1 cellular context compared by ENCODE assay signal in the genomic region with DNA sequence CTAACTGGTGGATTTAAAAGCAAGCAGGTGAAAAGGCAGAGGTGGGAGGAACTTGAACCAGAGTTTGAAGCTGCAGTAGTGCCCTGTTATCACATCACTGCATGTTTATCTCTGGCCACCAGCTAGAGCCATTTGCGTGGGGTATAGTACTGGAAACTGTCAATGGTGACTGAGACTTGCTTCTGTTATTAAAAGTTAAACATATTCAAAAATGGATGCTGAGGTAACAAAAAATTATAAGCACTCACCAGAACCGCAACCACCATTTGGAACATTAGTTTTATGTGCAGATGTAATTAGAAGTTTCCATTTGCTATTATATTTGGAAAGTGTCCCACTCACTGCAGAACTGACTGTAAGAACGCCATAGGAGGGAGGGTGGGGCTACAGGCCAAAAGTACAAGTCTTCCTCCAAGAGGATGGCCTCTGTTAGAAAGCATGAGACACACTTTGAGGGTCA.
TF ChIP-seq lines count a peak whose summit lies in the region.

No MANE protein-coding gene starts in this region.

TF ChIP-seq in K562, 482 proteins besides CTCF, POLR2A, EP300 and RAD21 (continued from another document and continues in another):
- TF ChIP-seq, protein P1, sequence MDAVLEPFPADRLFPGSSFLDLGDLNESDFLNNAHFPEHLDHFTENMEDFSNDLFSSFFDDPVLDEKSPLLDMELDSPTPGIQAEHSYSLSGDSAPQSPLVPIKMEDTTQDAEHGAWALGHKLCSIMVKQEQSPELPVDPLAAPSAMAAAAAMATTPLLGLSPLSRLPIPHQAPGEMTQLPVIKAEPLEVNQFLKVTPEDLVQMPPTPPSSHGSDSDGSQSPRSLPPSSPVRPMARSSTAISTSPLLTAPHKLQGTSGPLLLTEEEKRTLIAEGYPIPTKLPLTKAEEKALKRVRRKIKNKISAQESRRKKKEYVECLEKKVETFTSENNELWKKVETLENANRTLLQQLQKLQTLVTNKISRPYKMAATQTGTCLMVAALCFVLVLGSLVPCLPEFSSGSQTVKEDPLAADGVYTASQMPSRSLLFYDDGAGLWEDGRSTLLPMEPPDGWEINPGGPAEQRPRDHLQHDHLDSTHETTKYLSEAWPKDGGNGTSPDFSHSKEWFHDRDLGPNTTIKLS (IDR thresholded peaks at IDR 0.05; ENCODE audit: borderline replicate concordance, low read depth) = no peak
- TF ChIP-seq ETV5 (CRISPR knock-in tag; IDR thresholded peaks at IDR 0.05; ENCODE audit: low read depth) (no peak), CHD4 (IDR thresholded peaks at IDR 0.05; ENCODE audit: insufficient read depth, insufficient replicate concordance, low read depth, low read length, poor library complexity, severe bottlenecking) (no peak), NR3C1 (CRISPR knock-in tag; IDR thresholded peaks at IDR 0.05) (no peak), EP400 (IDR thresholded peaks at IDR 0.05) (peak; percentile 59), FUS (optimal IDR thresholded peaks at IDR 0.05; ENCODE audit: low read depth, low read length) (no peak), PPARD (CRISPR knock-in tag; IDR thresholded peaks at IDR 0.05) (no peak), BDP1 (IDR thresholded peaks at IDR 0.05; ENCODE audit: insufficient read depth, insufficient read length) (no peak), PTRF (tag; IDR thresholded peaks at IDR 0.05) (no peak), ZNF184 (CRISPR knock-in tag; IDR thresholded peaks at IDR 0.05) (no peak), POLR3A (IDR thresholded peaks at IDR 0.05; ENCODE audit: borderline replicate concordance, extremely low read depth, insufficient read depth, insufficient read length) (no peak), ZBTB17 (CRISPR knock-in tag; IDR thresholded peaks at IDR 0.05) (no peak), PHTF2 (CRISPR knock-in tag; IDR thresholded peaks at IDR 0.05) (no peak), ELF4 (CRISPR knock-in tag; IDR thresholded peaks at IDR 0.05) (no peak), ZSCAN29 (IDR thresholded peaks at IDR 0.05) (no peak), MEIS2 (IDR thresholded peaks at IDR 0.05; ENCODE audit: partially characterized antibody) (peak; percentile 82), MYNN (IDR thresholded peaks at IDR 0.05) (peak; percentile 51; the same call in 1 of the 2 replicates), MYNN (CRISPR knock-in tag; IDR thresholded peaks at IDR 0.05) (no peak), SMAD4 (CRISPR knock-in tag; conservative IDR thresholded peaks at IDR 0.05) (no peak), ZFX (CRISPR knock-in tag; IDR thresholded peaks at IDR 0.05) (no peak), CTBP1 (IDR thresholded peaks at IDR 0.05; ENCODE audit: borderline replicate concordance) (peak; percentile 49; the same call in 1 of the 2 replicates), STAT5B (CRISPR knock-in tag; IDR thresholded peaks at IDR 0.05) (no peak), RNF2 (IDR thresholded peaks at IDR 0.05) (peak; percentile 93; the same call in 1 of the 2 replicates), KLF1 (tag; IDR thresholded peaks at IDR 0.05) (no peak), TEAD4 (IDR thresholded peaks at IDR 0.05; ENCODE audit: low read length) (peak; percentile 96), TEAD4 (CRISPR knock-in tag; IDR thresholded peaks at IDR 0.05; ENCODE audit: borderline replicate concordance) (no peak), CBFA2T3 (IDR thresholded peaks at IDR 0.05) (peak; percentile 97), FOXP1 (CRISPR knock-in tag; IDR thresholded peaks at IDR 0.05) (0 out of 2 replicates have a peak, but pooled peaks have one; percentile 47), RFX7 (CRISPR knock-in tag; IDR thresholded peaks at IDR 0.05) (no peak), ZNF232 (CRISPR knock-in tag; IDR thresholded peaks at IDR 0.05) (no peak), HSF4 (CRISPR knock-in tag; IDR thresholded peaks at IDR 0.05; ENCODE audit: borderline replicate concordance) (no peak), LCOR (CRISPR knock-in tag; IDR thresholded peaks at IDR 0.05) (peak; percentile 68), ZNF507 (tag; conservative IDR thresholded peaks at IDR 0.05) (no peak), ZNF589 (CRISPR knock-in tag; IDR thresholded peaks at IDR 0.05; ENCODE audit: low read depth) (0 out of 2 replicates have a peak, but pooled peaks have one; percentile 0), ZNF696 (CRISPR knock-in tag; conservative IDR thresholded peaks at IDR 0.05) (no peak), HEY1 (CRISPR knock-in tag; IDR thresholded peaks at IDR 0.05; ENCODE audit: borderline replicate concordance) (no peak), NR2C1 (IDR thresholded peaks at IDR 0.05) (0 out of 2 replicates have a peak, but pooled peaks have one; percentile 14), NR2C1 (tag; IDR thresholded peaks at IDR 0.05) (no peak; the same call in none of the 2 replicates), BRF1 (IDR thresholded peaks at IDR 0.05; ENCODE audit: borderline replicate concordance, extremely low read depth, insufficient read length) (no peak), SMARCC2 (IDR thresholded peaks at IDR 0.05; ENCODE audit: low read depth) (peak; percentile 82), POLR2AphosphoS5 (IDR thresholded peaks at IDR 0.05; ENCODE audit: control insufficient read depth, insufficient read depth, low read depth, low read length) (peak; percentile 95), PCBP1 (IDR thresholded peaks at IDR 0.05; ENCODE audit: low read depth, low read length, poor library complexity, severe bottlenecking) (no peak)
- TF ChIP-seq, protein P2, sequence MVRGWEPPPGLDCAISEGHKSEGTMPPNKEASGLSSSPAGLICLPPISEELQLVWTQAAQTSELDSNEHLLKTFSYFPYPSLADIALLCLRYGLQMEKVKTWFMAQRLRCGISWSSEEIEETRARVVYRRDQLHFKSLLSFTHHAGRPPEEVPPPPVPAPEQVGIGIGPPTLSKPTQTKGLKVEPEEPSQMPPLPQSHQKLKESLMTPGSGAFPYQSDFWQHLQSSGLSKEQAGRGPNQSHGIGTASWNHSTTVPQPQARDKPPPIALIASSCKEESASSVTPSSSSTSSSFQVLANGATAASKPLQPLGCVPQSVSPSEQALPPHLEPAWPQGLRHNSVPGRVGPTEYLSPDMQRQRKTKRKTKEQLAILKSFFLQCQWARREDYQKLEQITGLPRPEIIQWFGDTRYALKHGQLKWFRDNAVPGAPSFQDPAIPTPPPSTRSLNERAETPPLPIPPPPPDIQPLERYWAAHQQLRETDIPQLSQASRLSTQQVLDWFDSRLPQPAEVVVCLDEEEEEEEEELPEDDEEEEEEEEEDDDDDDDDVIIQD (CRISPR knock-in tag; IDR thresholded peaks at IDR 0.05) = no peak
- TF ChIP-seq, protein P3, sequence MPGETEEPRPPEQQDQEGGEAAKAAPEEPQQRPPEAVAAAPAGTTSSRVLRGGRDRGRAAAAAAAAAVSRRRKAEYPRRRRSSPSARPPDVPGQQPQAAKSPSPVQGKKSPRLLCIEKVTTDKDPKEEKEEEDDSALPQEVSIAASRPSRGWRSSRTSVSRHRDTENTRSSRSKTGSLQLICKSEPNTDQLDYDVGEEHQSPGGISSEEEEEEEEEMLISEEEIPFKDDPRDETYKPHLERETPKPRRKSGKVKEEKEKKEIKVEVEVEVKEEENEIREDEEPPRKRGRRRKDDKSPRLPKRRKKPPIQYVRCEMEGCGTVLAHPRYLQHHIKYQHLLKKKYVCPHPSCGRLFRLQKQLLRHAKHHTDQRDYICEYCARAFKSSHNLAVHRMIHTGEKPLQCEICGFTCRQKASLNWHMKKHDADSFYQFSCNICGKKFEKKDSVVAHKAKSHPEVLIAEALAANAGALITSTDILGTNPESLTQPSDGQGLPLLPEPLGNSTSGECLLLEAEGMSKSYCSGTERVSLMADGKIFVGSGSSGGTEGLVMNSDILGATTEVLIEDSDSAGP (CRISPR knock-in tag; IDR thresholded peaks at IDR 0.05) = no peak
- TF ChIP-seq, protein P4, sequence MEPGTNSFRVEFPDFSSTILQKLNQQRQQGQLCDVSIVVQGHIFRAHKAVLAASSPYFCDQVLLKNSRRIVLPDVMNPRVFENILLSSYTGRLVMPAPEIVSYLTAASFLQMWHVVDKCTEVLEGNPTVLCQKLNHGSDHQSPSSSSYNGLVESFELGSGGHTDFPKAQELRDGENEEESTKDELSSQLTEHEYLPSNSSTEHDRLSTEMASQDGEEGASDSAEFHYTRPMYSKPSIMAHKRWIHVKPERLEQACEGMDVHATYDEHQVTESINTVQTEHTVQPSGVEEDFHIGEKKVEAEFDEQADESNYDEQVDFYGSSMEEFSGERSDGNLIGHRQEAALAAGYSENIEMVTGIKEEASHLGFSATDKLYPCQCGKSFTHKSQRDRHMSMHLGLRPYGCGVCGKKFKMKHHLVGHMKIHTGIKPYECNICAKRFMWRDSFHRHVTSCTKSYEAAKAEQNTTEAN (CRISPR knock-in tag; IDR thresholded peaks at IDR 0.05) = no peak
- TF ChIP-seq, protein P5, sequence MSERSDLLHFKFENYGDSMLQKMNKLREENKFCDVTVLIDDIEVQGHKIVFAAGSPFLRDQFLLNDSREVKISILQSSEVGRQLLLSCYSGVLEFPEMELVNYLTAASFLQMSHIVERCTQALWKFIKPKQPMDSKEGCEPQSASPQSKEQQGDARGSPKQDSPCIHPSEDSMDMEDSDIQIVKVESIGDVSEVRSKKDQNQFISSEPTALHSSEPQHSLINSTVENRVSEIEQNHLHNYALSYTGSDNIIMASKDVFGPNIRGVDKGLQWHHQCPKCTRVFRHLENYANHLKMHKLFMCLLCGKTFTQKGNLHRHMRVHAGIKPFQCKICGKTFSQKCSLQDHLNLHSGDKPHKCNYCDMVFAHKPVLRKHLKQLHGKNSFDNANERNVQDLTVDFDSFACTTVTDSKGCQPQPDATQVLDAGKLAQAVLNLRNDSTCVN (CRISPR knock-in tag; IDR thresholded peaks at IDR 0.05) = no peak
- TF ChIP-seq, protein P6, sequence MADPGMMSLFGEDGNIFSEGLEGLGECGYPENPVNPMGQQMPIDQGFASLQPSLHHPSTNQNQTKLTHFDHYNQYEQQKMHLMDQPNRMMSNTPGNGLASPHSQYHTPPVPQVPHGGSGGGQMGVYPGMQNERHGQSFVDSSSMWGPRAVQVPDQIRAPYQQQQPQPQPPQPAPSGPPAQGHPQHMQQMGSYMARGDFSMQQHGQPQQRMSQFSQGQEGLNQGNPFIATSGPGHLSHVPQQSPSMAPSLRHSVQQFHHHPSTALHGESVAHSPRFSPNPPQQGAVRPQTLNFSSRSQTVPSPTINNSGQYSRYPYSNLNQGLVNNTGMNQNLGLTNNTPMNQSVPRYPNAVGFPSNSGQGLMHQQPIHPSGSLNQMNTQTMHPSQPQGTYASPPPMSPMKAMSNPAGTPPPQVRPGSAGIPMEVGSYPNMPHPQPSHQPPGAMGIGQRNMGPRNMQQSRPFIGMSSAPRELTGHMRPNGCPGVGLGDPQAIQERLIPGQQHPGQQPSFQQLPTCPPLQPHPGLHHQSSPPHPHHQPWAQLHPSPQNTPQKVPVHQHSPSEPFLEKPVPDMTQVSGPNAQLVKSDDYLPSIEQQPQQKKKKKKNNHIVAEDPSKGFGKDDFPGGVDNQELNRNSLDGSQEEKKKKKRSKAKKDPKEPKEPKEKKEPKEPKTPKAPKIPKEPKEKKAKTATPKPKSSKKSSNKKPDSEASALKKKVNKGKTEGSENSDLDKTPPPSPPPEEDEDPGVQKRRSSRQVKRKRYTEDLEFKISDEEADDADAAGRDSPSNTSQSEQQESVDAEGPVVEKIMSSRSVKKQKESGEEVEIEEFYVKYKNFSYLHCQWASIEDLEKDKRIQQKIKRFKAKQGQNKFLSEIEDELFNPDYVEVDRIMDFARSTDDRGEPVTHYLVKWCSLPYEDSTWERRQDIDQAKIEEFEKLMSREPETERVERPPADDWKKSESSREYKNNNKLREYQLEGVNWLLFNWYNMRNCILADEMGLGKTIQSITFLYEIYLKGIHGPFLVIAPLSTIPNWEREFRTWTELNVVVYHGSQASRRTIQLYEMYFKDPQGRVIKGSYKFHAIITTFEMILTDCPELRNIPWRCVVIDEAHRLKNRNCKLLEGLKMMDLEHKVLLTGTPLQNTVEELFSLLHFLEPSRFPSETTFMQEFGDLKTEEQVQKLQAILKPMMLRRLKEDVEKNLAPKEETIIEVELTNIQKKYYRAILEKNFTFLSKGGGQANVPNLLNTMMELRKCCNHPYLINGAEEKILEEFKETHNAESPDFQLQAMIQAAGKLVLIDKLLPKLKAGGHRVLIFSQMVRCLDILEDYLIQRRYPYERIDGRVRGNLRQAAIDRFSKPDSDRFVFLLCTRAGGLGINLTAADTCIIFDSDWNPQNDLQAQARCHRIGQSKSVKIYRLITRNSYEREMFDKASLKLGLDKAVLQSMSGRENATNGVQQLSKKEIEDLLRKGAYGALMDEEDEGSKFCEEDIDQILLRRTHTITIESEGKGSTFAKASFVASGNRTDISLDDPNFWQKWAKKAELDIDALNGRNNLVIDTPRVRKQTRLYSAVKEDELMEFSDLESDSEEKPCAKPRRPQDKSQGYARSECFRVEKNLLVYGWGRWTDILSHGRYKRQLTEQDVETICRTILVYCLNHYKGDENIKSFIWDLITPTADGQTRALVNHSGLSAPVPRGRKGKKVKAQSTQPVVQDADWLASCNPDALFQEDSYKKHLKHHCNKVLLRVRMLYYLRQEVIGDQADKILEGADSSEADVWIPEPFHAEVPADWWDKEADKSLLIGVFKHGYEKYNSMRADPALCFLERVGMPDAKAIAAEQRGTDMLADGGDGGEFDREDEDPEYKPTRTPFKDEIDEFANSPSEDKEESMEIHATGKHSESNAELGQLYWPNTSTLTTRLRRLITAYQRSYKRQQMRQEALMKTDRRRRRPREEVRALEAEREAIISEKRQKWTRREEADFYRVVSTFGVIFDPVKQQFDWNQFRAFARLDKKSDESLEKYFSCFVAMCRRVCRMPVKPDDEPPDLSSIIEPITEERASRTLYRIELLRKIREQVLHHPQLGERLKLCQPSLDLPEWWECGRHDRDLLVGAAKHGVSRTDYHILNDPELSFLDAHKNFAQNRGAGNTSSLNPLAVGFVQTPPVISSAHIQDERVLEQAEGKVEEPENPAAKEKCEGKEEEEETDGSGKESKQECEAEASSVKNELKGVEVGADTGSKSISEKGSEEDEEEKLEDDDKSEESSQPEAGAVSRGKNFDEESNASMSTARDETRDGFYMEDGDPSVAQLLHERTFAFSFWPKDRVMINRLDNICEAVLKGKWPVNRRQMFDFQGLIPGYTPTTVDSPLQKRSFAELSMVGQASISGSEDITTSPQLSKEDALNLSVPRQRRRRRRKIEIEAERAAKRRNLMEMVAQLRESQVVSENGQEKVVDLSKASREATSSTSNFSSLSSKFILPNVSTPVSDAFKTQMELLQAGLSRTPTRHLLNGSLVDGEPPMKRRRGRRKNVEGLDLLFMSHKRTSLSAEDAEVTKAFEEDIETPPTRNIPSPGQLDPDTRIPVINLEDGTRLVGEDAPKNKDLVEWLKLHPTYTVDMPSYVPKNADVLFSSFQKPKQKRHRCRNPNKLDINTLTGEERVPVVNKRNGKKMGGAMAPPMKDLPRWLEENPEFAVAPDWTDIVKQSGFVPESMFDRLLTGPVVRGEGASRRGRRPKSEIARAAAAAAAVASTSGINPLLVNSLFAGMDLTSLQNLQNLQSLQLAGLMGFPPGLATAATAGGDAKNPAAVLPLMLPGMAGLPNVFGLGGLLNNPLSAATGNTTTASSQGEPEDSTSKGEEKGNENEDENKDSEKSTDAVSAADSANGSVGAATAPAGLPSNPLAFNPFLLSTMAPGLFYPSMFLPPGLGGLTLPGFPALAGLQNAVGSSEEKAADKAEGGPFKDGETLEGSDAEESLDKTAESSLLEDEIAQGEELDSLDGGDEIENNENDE (IDR thresholded peaks at IDR 0.05; ENCODE audit: low read depth, low read length) = no peak
- TF ChIP-seq, protein P7, sequence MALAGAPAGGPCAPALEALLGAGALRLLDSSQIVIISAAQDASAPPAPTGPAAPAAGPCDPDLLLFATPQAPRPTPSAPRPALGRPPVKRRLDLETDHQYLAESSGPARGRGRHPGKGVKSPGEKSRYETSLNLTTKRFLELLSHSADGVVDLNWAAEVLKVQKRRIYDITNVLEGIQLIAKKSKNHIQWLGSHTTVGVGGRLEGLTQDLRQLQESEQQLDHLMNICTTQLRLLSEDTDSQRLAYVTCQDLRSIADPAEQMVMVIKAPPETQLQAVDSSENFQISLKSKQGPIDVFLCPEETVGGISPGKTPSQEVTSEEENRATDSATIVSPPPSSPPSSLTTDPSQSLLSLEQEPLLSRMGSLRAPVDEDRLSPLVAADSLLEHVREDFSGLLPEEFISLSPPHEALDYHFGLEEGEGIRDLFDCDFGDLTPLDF (CRISPR knock-in tag; IDR thresholded peaks at IDR 0.05) = no peak
